ENCODE assay signal across 21 cellular contexts in genomic region chr4:155497306-155497705, GRCh38.
DNase-seq lines count a peak whose midpoint lies in the region; ATAC-seq, FAIRE-seq and TF ChIP-seq lines count a peak whose summit lies in the region.
"Had no signal": no experiment of that assay in that cellular context is flagged by ENCODE, and none has a peak within 500 bp of the region (broad histone marks: within the 10 kb centered on the region; RNA-seq: fewer than 3 reads in every experiment).

No MANE protein-coding gene starts in this region.

- H4K8ac ChIP-seq in H9 (replicated peaks; ENCODE audit: insufficient read length, low read depth, low read length), result no peak overlapping the region
- no peak overlapping the region for H4K8ac ChIP-seq in H1 (ENCODE audit: extremely low read depth, insufficient read depth, low read length)

- H3K36me3 ChIP-seq in cardiac muscle cell, result no peaks in the 10 kb centered on the region
- no peaks in the 10 kb centered on the region for H3K36me3 ChIP-seq in right atrium auricular region
- H3K36me3 ChIP-seq in H1 (ENCODE audit: control insufficient read depth in 2 of 4, insufficient read depth in 4 of 4, low read length in 3 of 4), result no peaks in the 10 kb centered on the region
- no peaks in the 10 kb centered on the region for H3K36me3 ChIP-seq in osteoblast (ENCODE audit: insufficient read depth, low read length)
- H3K36me3 ChIP-seq: esophagus squamous epithelium had no signal

- no peak overlapping the region for H4K91ac ChIP-seq in H9 (ENCODE audit: insufficient read length, low read depth, low read length)
- no peak overlapping the region for H4K91ac ChIP-seq in H1 (replicated peaks; ENCODE audit: insufficient read length, low read length)

- H3K9me3 Mint-ChIP-seq in H9, result peaks cover 0 to 3% of the 10 kb centered on the region in 2 experiments; a peak in 3 of 5 replicates
- peaks cover 21% of the 10 kb centered on the region for H3K9me3 Mint-ChIP-seq in HFFc6
- H3K9me3 Mint-ChIP-seq: activated naive CD8-positive, alpha-beta T cell treated with anti-CD3 and anti-CD28 coated beads for 36 hours; activated T-helper 2 cell treated with anti-CD3 and anti-CD28 coated beads, Interferon-gamma antibody, Interleukin-2, Interleukin-4, amounts not matched to agents 10 μg/mL and 5 μg/mL and 100 μg/mL, durations not matched to agents 14 hours and 24 hours and 36 hours; type B pancreatic cell had no signal

- no peak for FAIRE-seq in H1 (lab: Jason Lieb, UNC)
- FAIRE-seq: astrocyte had no signal

- no peak overlapping the region for H2BK120ac ChIP-seq in H9 (ENCODE audit: low read depth, low read length, poor library complexity, severe bottlenecking)
- no peak overlapping the region for H2BK120ac ChIP-seq in H1 (replicated peaks; ENCODE audit: low read depth, low read length)

- H3K79me1 ChIP-seq in H9 (ENCODE audit: insufficient read depth, low read depth, low read length, poor library complexity, severe bottlenecking) (no peaks in the 10 kb centered on the region), H1 (ENCODE audit: low read depth, low read length) (no peaks in the 10 kb centered on the region)

- H3K4me3 Mint-ChIP-seq in H9 (no peak overlapping the region), HFFc6 (no peak overlapping the region)
- H3K4me3 Mint-ChIP-seq: activated naive CD8-positive, alpha-beta T cell treated with anti-CD3 and anti-CD28 coated beads for 36 hours; naive thymus-derived CD4-positive, alpha-beta T cell; type B pancreatic cell had no signal

- H3K9ac ChIP-seq in H9 (ENCODE audit: extremely low read depth, insufficient read length, low read length) (no peak overlapping the region), H1 (replicated peaks in 1 of 4; ENCODE audit: extremely low read depth in 1 of 4, low read depth in 3 of 4, low read length in 3 of 4) (no peak overlapping the region)

- peak; percentile 10 to 31; a peak in 3 of 4 replicates for TF ChIP-seq RAD21 in H1 (IDR thresholded peaks at IDR 0.05 in 1 of 2, conservative IDR thresholded peaks at IDR 0.05 in 1 of 2; ENCODE audit: low read depth in 2 of 2, low read length in 2 of 2)

- H3K23me2 ChIP-seq in H9 (ENCODE audit: insufficient read length, low read depth, low read length, poor library complexity, severe bottlenecking), result no peaks in the 10 kb centered on the region
- H3K23me2 ChIP-seq in H1 (ENCODE audit: low read depth, low read length), result no peaks in the 10 kb centered on the region; the same call in 1 of the 2 replicates

- H3K14ac ChIP-seq in H9 (ENCODE audit: insufficient read depth, low read length) (no peak overlapping the region), H1 (ENCODE audit: insufficient read length) (no peak overlapping the region)

- H3K27me3 ChIP-seq in cardiac muscle cell, result no peaks in the 10 kb centered on the region
- H3K27me3 ChIP-seq in right atrium auricular region, result no peaks in the 10 kb centered on the region
- no peaks in the 10 kb centered on the region for H3K27me3 ChIP-seq in H9 (ENCODE audit: insufficient read depth, low read length)
- H3K27me3 ChIP-seq in H1 (replicated peaks in 1 of 4; ENCODE audit: control insufficient read depth in 3 of 4, extremely low read depth in 1 of 4, insufficient read depth in 3 of 4, low read length in 3 of 4), result peaks cover 0 to 1% (median 0%) of the 10 kb centered on the region in 4 experiments; a peak in 1 of 7 replicates
- H3K27me3 ChIP-seq in osteoblast (ENCODE audit: insufficient read depth, low read length), result no peaks in the 10 kb centered on the region
- H3K27me3 ChIP-seq: esophagus squamous epithelium had no signal

- H2BK20ac ChIP-seq in H9 (ENCODE audit: low read depth, low read length, poor library complexity, severe bottlenecking) (no peak overlapping the region), H1 (ENCODE audit: low read length) (no peak overlapping the region)

- no CpG with 5 or more reads among the region's 4 CpGs for WGBS in H9 (ENCODE audit: extremely low coverage, insufficient read length, low lambda C conversion rate)
- WGBS in H1 (ENCODE audit: extremely low coverage in 1 of 2, insufficient coverage in 1 of 2, insufficient read length in 1 of 2, insufficient replicate concordance in 2 of 2, low coverage in 1 of 2, low lambda C conversion rate in 2 of 2, missing lambda C conversion rate in 1 of 2), 2 experiments, result 90% methylated on average over 4 of the region's 4 CpGs; no CpG with 5 or more reads in 1 of the 2 experiments

- H3K4me1 Mint-ChIP-seq in H9, result no peaks in the 10 kb centered on the region
- H3K4me1 Mint-ChIP-seq in HFFc6 (ENCODE audit: low read depth), result no peaks in the 10 kb centered on the region
- H3K4me1 Mint-ChIP-seq: activated naive CD8-positive, alpha-beta T cell treated with anti-CD3 and anti-CD28 coated beads for 36 hours; naive thymus-derived CD4-positive, alpha-beta T cell had no signal

- H3K36me3 Mint-ChIP-seq in H9 (ENCODE audit: insufficient read depth in 1 of 3, low read depth in 3 of 3), result no peaks in the 10 kb centered on the region; a peak in 1 of 7 replicates
- peaks cover 4% of the 10 kb centered on the region; the same call in 1 of the 2 replicates for H3K36me3 Mint-ChIP-seq in HFFc6 (ENCODE audit: low read depth)
- H3K36me3 Mint-ChIP-seq: activated naive CD8-positive, alpha-beta T cell treated with anti-CD3 and anti-CD28 coated beads for 36 hours; naive thymus-derived CD4-positive, alpha-beta T cell; type B pancreatic cell had no signal

- no peak for ATAC-seq in GM18868 (IDR thresholded peaks at IDR 0.05; ENCODE audit: unreplicated experiment)
- ATAC-seq: naive thymus-derived CD4-positive, alpha-beta T cell had no signal

- H3K27me3 Mint-ChIP-seq in H9 (ENCODE audit: low read depth), result no peaks in the 10 kb centered on the region
- peaks cover 2% of the 10 kb centered on the region; the same call in 1 of the 2 replicates for H3K27me3 Mint-ChIP-seq in HFFc6 (ENCODE audit: insufficient read depth)
- H3K27me3 Mint-ChIP-seq: type B pancreatic cell had no signal

- TF ChIP-seq CTCF in cardiac muscle cell (IDR thresholded peaks at IDR 0.05; ENCODE audit: low read depth, low read length), result peak; percentile 8
- peak in 1 of 2 donors; percentile 47 for TF ChIP-seq CTCF in right atrium auricular region (IDR thresholded peaks at IDR 0.05)
- TF ChIP-seq CTCF in H9 (conservative IDR thresholded peaks at IDR 0.05), result peak; percentile 44; the same call in 1 of the 3 replicates
- TF ChIP-seq CTCF in H1 (IDR thresholded peaks at IDR 0.05; ENCODE audit: control extremely low read depth in 1 of 3, insufficient read depth in 1 of 3, low read depth in 1 of 3, low read length in 3 of 3), result peak in 2 of 3 experiments; percentile 11 to 36; a peak in 1 of 4 replicates
- no peak for TF ChIP-seq CTCF in osteoblast (IDR thresholded peaks at IDR 0.05; ENCODE audit: extremely low read depth, low read depth, low read length)
- TF ChIP-seq CTCF in HFFc6 (IDR thresholded peaks at IDR 0.05), result no peak

- H3K79me2 ChIP-seq in H9 (ENCODE audit: insufficient read depth, low read length) (no peaks in the 10 kb centered on the region), H1 (ENCODE audit: control insufficient read depth in 1 of 2, insufficient read depth in 2 of 2, low read length in 2 of 2) (no peaks in the 10 kb centered on the region), osteoblast (ENCODE audit: insufficient read depth, low read length) (no peaks in the 10 kb centered on the region)

- no peak overlapping the region for H2BK12ac ChIP-seq in H9 (ENCODE audit: insufficient read length, low read depth, low read length)
- no peak overlapping the region for H2BK12ac ChIP-seq in H1 (ENCODE audit: low read depth, low read length)

- no peaks in the 10 kb centered on the region for H3K4me1 ChIP-seq in cardiac muscle cell (ENCODE audit: low read depth)
- peaks cover 0 to 6% of the 10 kb centered on the region in 2 donors for H3K4me1 ChIP-seq in right atrium auricular region
- no peaks in the 10 kb centered on the region for H3K4me1 ChIP-seq in H9 (ENCODE audit: insufficient read depth, low read length)
- H3K4me1 ChIP-seq in H1 (replicated peaks in 1 of 4; ENCODE audit: control insufficient read depth in 3 of 4, insufficient read depth in 4 of 4, low read length in 3 of 4), result no peaks in the 10 kb centered on the region
- H3K4me1 ChIP-seq in osteoblast (ENCODE audit: insufficient read depth, low read length), result no peaks in the 10 kb centered on the region
- H3K4me1 ChIP-seq: esophagus squamous epithelium had no signal

- no peak overlapping the region for H3T11ph ChIP-seq in H9 (ENCODE audit: low read length)

- H2BK5ac ChIP-seq in H9 (ENCODE audit: insufficient read length, low read length) (no peak overlapping the region), H1 (ENCODE audit: low read depth, low read length) (no peak overlapping the region)

- no peak overlapping the region for H2AK5ac ChIP-seq in H9 (ENCODE audit: insufficient read length, low read length)
- no peak overlapping the region for H2AK5ac ChIP-seq in H1 (ENCODE audit: low read depth, low read length)

- no peak for TF ChIP-seq POLR2A in H1 (IDR thresholded peaks at IDR 0.05; ENCODE audit: control extremely low read depth in 1 of 2, low read depth in 2 of 2, low read length in 2 of 2)

- H4K20me1 ChIP-seq in H9 (ENCODE audit: control insufficient read depth, insufficient read depth, insufficient read length) (no peaks in the 10 kb centered on the region), H1 (replicated peaks in 1 of 2; ENCODE audit: control insufficient read depth in 1 of 2, insufficient read depth in 2 of 2, low read length in 2 of 2) (no peaks in the 10 kb centered on the region), osteoblast (ENCODE audit: insufficient read depth, low read length) (no peaks in the 10 kb centered on the region)

- H3K4ac ChIP-seq in H9 (ENCODE audit: low read depth, low read length), result no peak overlapping the region
- H3K4ac ChIP-seq in H1 (replicated peaks; ENCODE audit: insufficient read length, low read depth, low read length), result no peak overlapping the region

- CTCF ChIA-PET in H1 (lab: Charles Lee; ENCODE audit: partially characterized antibody), result interaction anchor here (0.7 to 1.7 kb wide), 8 partner anchors 9 to 290 kb away, joined by 3 to 6 read pairs (median 4); no protein-coding TSS in a partner anchor

- H3K23ac ChIP-seq in H9 (ENCODE audit: insufficient read length, low read depth, low read length) (no peak overlapping the region), H1 (ENCODE audit: insufficient read length) (no peak overlapping the region)

- H2AFZ ChIP-seq in H9 (ENCODE audit: low read length), result no peak overlapping the region
- no peak overlapping the region for H2AFZ ChIP-seq in H1 (ENCODE audit: low read length)
- no peak overlapping the region for H2AFZ ChIP-seq in osteoblast (ENCODE audit: low read length)

- H3K18ac ChIP-seq in H9 (ENCODE audit: insufficient read length, low read depth, low read length) (no peak overlapping the region), H1 (ENCODE audit: extremely low read depth, low read length) (no peak overlapping the region)

- no peak for TF ChIP-seq EP300 in H1 (IDR thresholded peaks at IDR 0.05; ENCODE audit: borderline replicate concordance in 1 of 2, low read depth in 2 of 2, low read length in 2 of 2)

- H4K5ac ChIP-seq in H9 (ENCODE audit: insufficient read length, low read depth, low read length) (no peak overlapping the region), H1 (ENCODE audit: insufficient read length, low read depth, low read length) (no peak overlapping the region)

- no peak overlapping the region for H3K27ac ChIP-seq in cardiac muscle cell
- H3K27ac ChIP-seq in right atrium auricular region, result no peak overlapping the region
- no peak overlapping the region for H3K27ac ChIP-seq in H9 (ENCODE audit: insufficient read length, low read depth, low read length)
- H3K27ac ChIP-seq in H1 (ENCODE audit: low read depth, low read length), result no peak overlapping the region
- no peak overlapping the region for H3K27ac ChIP-seq in osteoblast (ENCODE audit: low read depth, low read length)
- H3K27ac ChIP-seq: C4-2B, esophagus squamous epithelium had no signal

- H3K56ac ChIP-seq in H9 (ENCODE audit: insufficient read length, low read depth, low read length) (no peak overlapping the region), H1 (replicated peaks; ENCODE audit: insufficient read length, low read depth, low read length) (no peak overlapping the region)

- H2BK15ac ChIP-seq in H9 (ENCODE audit: low read depth, low read length) (no peak overlapping the region), H1 (ENCODE audit: low read length) (no peak overlapping the region)

- DNase-seq in cardiac muscle cell (ENCODE audit: low read depth in 1 of 2, low spot score in 1 of 2), result no peak
- no peak for DNase-seq in right atrium auricular region (ENCODE audit: low spot score)
- DNase-seq in H9, result no peak
- DNase-seq in H1 (ENCODE audit: low read depth in 1 of 2, low spot score in 2 of 2), result no peak
- DNase-seq in osteoblast (ENCODE audit: insufficient read length, low spot score, missing footprints), result peak; percentile 48
- DNase-seq in NCI-H526 (lab: John Stamatoyannopoulos, UW), result no peak
- no peak for DNase-seq in HFFc6
- DNase-seq: activated CD4-positive, alpha-beta T cell treated with anti-CD3 and anti-CD28 coated beads, Interleukin-2, amount 50 U/mL, for 48 hours; activated CD8-positive, alpha-beta memory T cell treated with anti-CD3 and anti-CD28 coated beads, Interleukin-2, amount 50 U/mL, for 48 hours; activated naive CD8-positive, alpha-beta T cell treated with anti-CD3 and anti-CD28 coated beads for 36 hours; Calu3; effector CD4-positive, alpha-beta T cell; esophagus squamous epithelium; naive thymus-derived CD4-positive, alpha-beta T cell; NCI-H2107; NCI-H748 treated with DMSO at 0.1 percent for 48 hours had no signal

- POLR2A ChIA-PET in H1 (lab: Charles Lee; ENCODE audit: partially characterized antibody), result no interaction called here

- H3K4me3 ChIP-seq in cardiac muscle cell (no peak overlapping the region), right atrium auricular region (peak overlapping the region in 1 of 2 donors; percentile 43), H1 (ENCODE audit: extremely low read depth in 1 of 4, insufficient read depth in 2 of 4, low read depth in 3 of 4, low read length in 4 of 4) (no peak overlapping the region), osteoblast (ENCODE audit: insufficient read depth, low read length) (no peak overlapping the region)
- H3K4me3 ChIP-seq: esophagus squamous epithelium had no signal

- no peak overlapping the region for H3K27ac Mint-ChIP-seq in H9
- H3K27ac Mint-ChIP-seq in HFFc6, result no peak overlapping the region
- H3K27ac Mint-ChIP-seq: activated naive CD8-positive, alpha-beta T cell treated with anti-CD3 and anti-CD28 coated beads for 36 hours; activated T-helper 2 cell treated with anti-CD3 and anti-CD28 coated beads, Interferon-gamma antibody, Interleukin-2, Interleukin-4, amounts not matched to agents 10 μg/mL and 5 μg/mL and 100 μg/mL, durations not matched to agents 14 hours and 24 hours and 36 hours; naive thymus-derived CD4-positive, alpha-beta T cell; type B pancreatic cell had no signal

- no peak overlapping the region for H3K4me2 ChIP-seq in H9 (ENCODE audit: insufficient read depth, insufficient read length, low read length)
- H3K4me2 ChIP-seq in H1 (ENCODE audit: insufficient read depth in 1 of 2, low read depth in 2 of 2, low read length in 2 of 2), result no peak overlapping the region
- H3K4me2 ChIP-seq in osteoblast (ENCODE audit: insufficient read depth, low read length), result no peak overlapping the region

- H3K9me3 ChIP-seq in cardiac muscle cell (ENCODE audit: low read depth), result no peaks in the 10 kb centered on the region
- no peaks in the 10 kb centered on the region for H3K9me3 ChIP-seq in right atrium auricular region
- no peaks in the 10 kb centered on the region for H3K9me3 ChIP-seq in H9 (ENCODE audit: control insufficient read depth, low read depth, low read length)
- H3K9me3 ChIP-seq in H1 (ENCODE audit: insufficient read depth in 2 of 2, low read depth in 1 of 2, low read length in 1 of 2), result no peaks in the 10 kb centered on the region
- H3K9me3 ChIP-seq in osteoblast (ENCODE audit: low read depth, low read length), result no peaks in the 10 kb centered on the region
- H3K9me3 ChIP-seq: esophagus squamous epithelium had no signal

Comparison
In these comparisons a context has a peak if more than half of its experiments do, and no peak if none do; other contexts are left out.
1. CTCF ChIP-seq: peak in cardiac muscle cell (single experiment), H9 (single experiment) and H1 (2 of 3); none in osteoblast (single experiment) and HFFc6 (single experiment).